Comparison of ENCODE assay signal across 18 cellular contexts in the genomic region with DNA sequence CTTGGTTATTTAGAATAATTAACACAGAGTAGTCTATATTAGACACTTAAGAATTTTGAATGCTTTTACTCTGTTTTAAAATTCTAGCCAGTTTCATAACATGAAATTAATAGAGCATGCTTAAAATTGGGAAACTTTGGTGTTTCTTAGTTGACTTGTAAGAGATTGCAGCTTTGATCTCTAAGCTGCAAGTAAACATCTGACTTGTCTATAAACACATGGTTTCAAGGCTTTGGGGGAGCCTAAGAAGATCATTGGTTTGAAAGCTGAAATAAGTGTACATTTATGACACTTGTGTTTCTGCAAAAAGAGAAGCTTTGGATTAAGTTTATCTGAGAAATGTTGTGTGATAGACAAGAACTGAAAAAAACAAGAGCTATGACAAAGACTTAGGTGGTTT. TPM values are rescaled to one million over a fixed set of nuclear protein-coding genes. Genes with fewer than 3 reads are reported as not detected.
"Had no signal": no experiment of that assay in that cellular context is flagged by ENCODE, and none has a peak within 500 bp of the region (broad histone marks: within the 10 kb centered on the region; RNA-seq: fewer than 3 reads in every experiment).

No MANE protein-coding gene starts in this region.

- H3K9me3 ChIP-seq: heart right ventricle, lower lobe of right lung, ovary, right atrium auricular region, suprapubic skin, thyroid gland had no signal

- DNase-seq: cortex of kidney; dorsolateral prefrontal cortex; effector CD8-positive, alpha-beta T cell; heart right ventricle; hypothalamus; kidney glomerular epithelial cell; lower lobe of right lung; natural killer cell; nucleus accumbens; ovary; small intestine; stimulated activated CD4-positive, alpha-beta T cell treated with anti-CD3 and anti-CD28 coated beads, Interleukin-2, amount 100 ng/mL, for 48 hours; stimulated activated naive CD4-positive, alpha-beta T cell treated with Interleukin-2 at 50 U/mL for 16 hours; thyroid gland had no signal

- FAIRE-seq: frontal cortex, islet of Langerhans, small intestine had no signal

- ATAC-seq: heart right ventricle, lower lobe of right lung, natural killer cell had no signal

- H3K36me3 ChIP-seq: heart right ventricle, lower lobe of right lung, ovary, right atrium auricular region, suprapubic skin, thyroid gland had no signal

- H3K27ac ChIP-seq: dorsolateral prefrontal cortex, lower lobe of right lung, ovary, suprapubic skin, thyroid gland had no signal

- H3K4me3 ChIP-seq: dorsolateral prefrontal cortex, heart right ventricle, lower lobe of right lung, ovary, right atrium auricular region, suprapubic skin, thyroid gland had no signal

- H3K27me3 ChIP-seq: dorsolateral prefrontal cortex, heart right ventricle, ovary, right atrium auricular region, suprapubic skin, thyroid gland had no signal

RNA-seq across cellular contexts. Expression of a gene that starts 37.8 kb away (rescaled TPM):
- total RNA-seq: natural killer cell had no signal
